In genomic region chr13:72180253-72180952, GRCh38 we compare ENCODE assay signal across 21 cellular contexts.
DNase-seq lines count a peak whose midpoint lies in the region; ATAC-seq and TF ChIP-seq lines count a peak whose summit lies in the region.
"Had no signal": no experiment of that assay in that cellular context is flagged by ENCODE, and none has a peak within 500 bp of the region (broad histone marks: within the 10 kb centered on the region; RNA-seq: fewer than 3 reads in every experiment).

No MANE protein-coding gene starts in this region.

- no peak for ATAC-seq in heart left ventricle
- ATAC-seq: activated T-helper 17 cell treated with anti-CD3 and anti-CD28 coated beads, Interleukin-2, amount 50 U/mL, for 72 hours; lower lobe of right lung; naive thymus-derived CD8-positive, alpha-beta T cell; upper lobe of right lung had no signal

- H3K4me1 ChIP-seq in CD4-positive, alpha-beta memory T cell (ENCODE audit: insufficient read depth, low read length): no peaks in the 10 kb centered on the region
- no peaks in the 10 kb centered on the region for H3K4me1 ChIP-seq in heart left ventricle
- H3K4me1 ChIP-seq: colonic mucosa, lower lobe of right lung, upper lobe of right lung had no signal

- H3K27ac ChIP-seq in CD4-positive, alpha-beta memory T cell (ENCODE audit: low read depth, low read length): no peak overlapping the region
- no peak overlapping the region for H3K27ac ChIP-seq in heart left ventricle
- H3K27ac ChIP-seq: colonic mucosa, lower lobe of right lung, skin epidermis, upper lobe of right lung had no signal

- no peaks in the 10 kb centered on the region for H3K36me3 ChIP-seq in CD4-positive, alpha-beta memory T cell (ENCODE audit: insufficient read depth, low read length)
- H3K36me3 ChIP-seq in heart left ventricle: no peaks in the 10 kb centered on the region
- H3K36me3 ChIP-seq: colonic mucosa, lower lobe of right lung, upper lobe of right lung had no signal

- H3K27me3 ChIP-seq in CD4-positive, alpha-beta memory T cell (ENCODE audit: insufficient read depth, low read length): no peaks in the 10 kb centered on the region
- no peaks in the 10 kb centered on the region for H3K27me3 ChIP-seq in heart left ventricle
- H3K27me3 ChIP-seq: colonic mucosa, upper lobe of right lung had no signal

- H3K4me3 Mint-ChIP-seq in CD4-positive, alpha-beta memory T cell: no peak overlapping the region
- H3K4me3 Mint-ChIP-seq: activated T-helper 17 cell treated with anti-CD3 and anti-CD28 coated beads, Interleukin-2, amount 50 U/mL, for 72 hours; naive thymus-derived CD8-positive, alpha-beta T cell had no signal

- POLR2A ChIA-PET in CD4-positive, alpha-beta memory T cell (lab: Charles Lee; ENCODE audit: partially characterized antibody): no interaction called here

- H3K27ac Mint-ChIP-seq in CD4-positive, alpha-beta memory T cell: no peak overlapping the region
- H3K27ac Mint-ChIP-seq: activated T-helper 17 cell treated with anti-CD3 and anti-CD28 coated beads, Interleukin-2, amount 50 U/mL, for 72 hours; naive thymus-derived CD8-positive, alpha-beta T cell had no signal

- intact Hi-C loops in CD4-positive, alpha-beta memory T cell (cut with micrococcal nuclease): no loop called here
- intact Hi-C loops in heart left ventricle (cut with DNase I): no loop called here

- peaks cover 0 to 7% (median 2%) of the 10 kb centered on the region in 8 donors for H3K9me3 Mint-ChIP-seq in CD4-positive, alpha-beta memory T cell

- CTCF ChIA-PET in CD4-positive, alpha-beta memory T cell (lab: Charles Lee; ENCODE audit: partially characterized antibody): no interaction called here

- H3K27me3 Mint-ChIP-seq in CD4-positive, alpha-beta memory T cell: no peaks in the 10 kb centered on the region
- H3K27me3 Mint-ChIP-seq: activated T-helper 17 cell treated with anti-CD3 and anti-CD28 coated beads, Interleukin-2, amount 50 U/mL, for 72 hours; naive thymus-derived CD8-positive, alpha-beta T cell had no signal

- WGBS in heart left ventricle, 4 donors: 88 to 95% (median 91%) methylated on average over 7 of the region's 7 CpGs

- no peak overlapping the region for H3K4me3 ChIP-seq in CD4-positive, alpha-beta memory T cell (ENCODE audit: low read length in 2 of 2)
- no peak overlapping the region for H3K4me3 ChIP-seq in heart left ventricle
- H3K4me3 ChIP-seq: colonic mucosa, lower lobe of right lung, skin epidermis, upper lobe of right lung had no signal

- H3K4me1 Mint-ChIP-seq in CD4-positive, alpha-beta memory T cell: no peaks in the 10 kb centered on the region
- H3K4me1 Mint-ChIP-seq: activated T-helper 17 cell treated with anti-CD3 and anti-CD28 coated beads, Interleukin-2, amount 50 U/mL, for 72 hours; naive thymus-derived CD8-positive, alpha-beta T cell had no signal

- H3K36me3 Mint-ChIP-seq in CD4-positive, alpha-beta memory T cell: no peaks in the 10 kb centered on the region
- H3K36me3 Mint-ChIP-seq: naive thymus-derived CD8-positive, alpha-beta T cell had no signal

- DNase-seq in AG08395 (ENCODE audit: low spot score) (peak; percentile 15), LHCN-M2 (ENCODE audit: low read depth) (peak; percentile 44), astrocyte of the hippocampus (ENCODE audit: low read depth, low spot score) (peak; percentile 81), iPS-NIHi11 (ENCODE audit: low spot score) (peak; percentile 49), DMS153 treated with DMSO at 0.1 percent for 48 hours (lab: John Stamatoyannopoulos, UW; ENCODE audit: unreplicated experiment) (no peak), heart left ventricle (no peak), NCI-H128 (lab: John Stamatoyannopoulos, UW; ENCODE audit: unreplicated experiment) (no peak)
- no peak for DNase-seq in CD4-positive, alpha-beta memory T cell
- DNase-seq: activated CD4-positive, CD25-positive, alpha-beta regulatory T cell treated with anti-CD3 and anti-CD28 coated beads, Interleukin-2, amount 50 U/mL, for 72 hours; colonic mucosa; DMS53; foreskin melanocyte; lower lobe of right lung; naive thymus-derived CD8-positive, alpha-beta T cell; NCI-H2029; NCI-H526 treated with DMSO at 0.1 percent for 48 hours; posterior cingulate gyrus; stimulated activated CD4-positive, alpha-beta T cell treated with anti-CD3 and anti-CD28 coated beads, Interleukin-4, amount 100 ng/mL, for 1 hour; upper lobe of right lung had no signal

- H3K9me3 ChIP-seq in CD4-positive, alpha-beta memory T cell (ENCODE audit: control insufficient read depth in 1 of 2, low read length in 2 of 2): no peaks in the 10 kb centered on the region
- H3K9me3 ChIP-seq in heart left ventricle: no peaks in the 10 kb centered on the region
- H3K9me3 ChIP-seq: colonic mucosa, lower lobe of right lung, upper lobe of right lung had no signal

- TF ChIP-seq POLR2A in heart left ventricle (IDR thresholded peaks at IDR 0.05): no peak

- no peak for TF ChIP-seq CTCF in heart left ventricle (IDR thresholded peaks at IDR 0.05)

Comparison
In these comparisons a context has a peak if more than half of its experiments do, and no peak if none do; other contexts are left out.
1. DNase-seq: peak in AG08395 (single experiment), LHCN-M2 (single experiment), astrocyte of the hippocampus (single experiment) and iPS-NIHi11 (single experiment); none in DMS153 treated with DMSO at 0.1 percent for 48 hours (single experiment), CD4-positive, alpha-beta memory T cell (0 of 5), heart left ventricle (0 of 5) and NCI-H128 (single experiment).